In genomic region chr20:48771542-48771941, GRCh38 we compare ENCODE assay signal across 11 cellular contexts. TPM values are rescaled to one million over a fixed set of nuclear protein-coding genes. Genes with fewer than 3 reads are reported as not detected.
DNase-seq lines count a peak whose midpoint lies in the region; TF ChIP-seq lines count a peak whose summit lies in the region.
"Had no signal": no experiment of that assay in that cellular context is flagged by ENCODE, and none has a peak within 500 bp of the region (broad histone marks: within the 10 kb centered on the region; RNA-seq: fewer than 3 reads in every experiment).

No MANE protein-coding gene starts in this region.

- WGBS in spleen, 5 donors, result 52 to 71% (median 55%) methylated on average over 10 of the region's 10 CpGs
- WGBS in esophagus muscularis mucosa, result 73% methylated on average over 10 of the region's 10 CpGs

- no peak for TF ChIP-seq POLR2A in spleen (IDR thresholded peaks at IDR 0.05)
- no peak for TF ChIP-seq POLR2A in esophagus muscularis mucosa (IDR thresholded peaks at IDR 0.05; ENCODE audit: low read depth)

- H3K27me3 ChIP-seq in spleen (replicated peaks in 1 of 7) (no peaks in the 10 kb centered on the region), esophagus muscularis mucosa (peaks cover 0 to 13% (median 0%) of the 10 kb centered on the region in 4 donors)
- H3K27me3 ChIP-seq: right atrium auricular region, tibial nerve had no signal

- intact Hi-C loops in spleen (cut with DNase I; ENCODE audit: low total_unique reads), result no loop called here
- intact Hi-C loops in esophagus muscularis mucosa (cut with DNase I), result no loop called here

- DNase-seq in SKM-1 treated with dmso at 0.1 percent for 144 hours (lab: John Stamatoyannopoulos, UW; ENCODE audit: unreplicated experiment), result peak; percentile 30
- no peak for DNase-seq in SKM-1 (lab: John Stamatoyannopoulos, UW; ENCODE audit: unreplicated experiment)
- DNase-seq in NOMO-1 treated with DMSO at 0.1 percent for 48 hours (lab: John Stamatoyannopoulos, UW; ENCODE audit: unreplicated experiment), result peak; percentile 37
- peak; percentile 91 for DNase-seq in epidermal melanocyte (ENCODE audit: insufficient read length, low spot score)
- no peak for DNase-seq in spleen
- DNase-seq in NCI-H446 treated with DMSO at 0.1 percent for 48 hours (lab: John Stamatoyannopoulos, UW), result no peak
- DNase-seq in putamen (ENCODE audit: low spot score), result no peak
- DNase-seq in esophagus muscularis mucosa (ENCODE audit: extremely low spot score), result no peak

- H3K9me3 ChIP-seq in spleen (no peaks in the 10 kb centered on the region), esophagus muscularis mucosa (no peaks in the 10 kb centered on the region)
- H3K9me3 ChIP-seq: right atrium auricular region, tibial nerve had no signal

- no peak for TF ChIP-seq EP300 in esophagus muscularis mucosa (IDR thresholded peaks at IDR 0.05)

- H3K4me3 ChIP-seq in spleen (peak overlapping the region in 1 of 8 donors; percentile 52), esophagus muscularis mucosa (no peak overlapping the region)
- H3K4me3 ChIP-seq: right atrium auricular region, tibial nerve had no signal

- TF ChIP-seq CTCF in spleen (IDR thresholded peaks at IDR 0.05 in 8 of 11, conservative IDR thresholded peaks at IDR 0.05 in 3 of 11) (no peak), esophagus muscularis mucosa (IDR thresholded peaks at IDR 0.05) (no peak)

- peaks cover 62 to 100% (median 98%) of the 10 kb centered on the region in 6 donors for H3K4me1 ChIP-seq in spleen
- H3K4me1 ChIP-seq in esophagus muscularis mucosa, result peaks cover 0 to 43% (median 17%) of the 10 kb centered on the region in 4 donors

- H3K27ac ChIP-seq in spleen (peak overlapping the region in 7 of 8 donors; percentile 66 to 97 (median 86)), esophagus muscularis mucosa (replicated peaks in 1 of 4) (no peak overlapping the region)
- H3K27ac ChIP-seq: 22Rv1, right atrium auricular region, tibial nerve had no signal

- peaks cover 0 to 32% (median 0%) of the 10 kb centered on the region in 6 donors for H3K36me3 ChIP-seq in spleen
- no peaks in the 10 kb centered on the region for H3K36me3 ChIP-seq in esophagus muscularis mucosa
- H3K36me3 ChIP-seq: right atrium auricular region, tibial nerve had no signal

RNA-seq across cellular contexts. Expression of gene PREX1, which starts 56.3 kb away (rescaled TPM):
- 100 to 1,000 TPM; 116 to 279 (median 166) TPM for total RNA-seq in spleen
- 10 to 100 TPM; 36.7 to 76.7 (median 49.7) TPM for polyA plus RNA-seq in spleen
- 10 to 100 TPM; 20.8 to 37.1 (median 24.3) TPM for total RNA-seq in esophagus muscularis mucosa

Comparison
In these comparisons a context has a peak if more than half of its experiments do, and no peak if none do; other contexts are left out.
1. DNase-seq: peak in SKM-1 treated with dmso at 0.1 percent for 144 hours (single experiment), NOMO-1 treated with DMSO at 0.1 percent for 48 hours (single experiment) and epidermal melanocyte (single experiment); none in SKM-1 (single experiment), spleen (single experiment), NCI-H446 treated with DMSO at 0.1 percent for 48 hours (single experiment), putamen (single experiment) and esophagus muscularis mucosa (single experiment).
2. H3K27ac ChIP-seq: peak in spleen (7 of 8); none in esophagus muscularis mucosa (0 of 4).